30 cellular contexts compared by ENCODE assay signal in the genomic region with DNA sequence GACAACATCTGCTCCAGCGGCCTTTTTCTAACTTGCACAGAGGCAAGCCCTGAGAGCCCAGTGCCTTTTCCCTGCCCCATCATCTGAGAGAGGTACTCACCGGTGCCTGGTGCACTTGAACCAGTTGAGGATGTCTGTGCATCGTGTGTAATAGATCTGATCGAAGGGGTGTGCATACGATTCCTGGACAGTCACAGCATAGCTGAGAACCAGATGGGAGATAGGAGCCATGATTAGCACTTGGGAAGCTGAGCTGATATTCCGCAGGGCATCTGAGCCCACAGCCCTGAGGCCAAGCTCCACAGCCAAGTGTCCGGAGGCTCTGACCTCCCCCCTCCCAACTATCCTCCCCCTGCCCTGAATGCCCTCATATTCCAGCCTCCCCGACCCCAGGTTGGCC.
"Had no signal": no experiment of that assay in that cellular context is flagged by ENCODE, and none has a peak within 500 bp of the region (broad histone marks: within the 10 kb centered on the region; RNA-seq: fewer than 3 reads in every experiment).

No MANE protein-coding gene starts in this region.

- ATAC-seq: activated CD4-positive, CD25-positive, alpha-beta regulatory T cell treated with anti-CD3 and anti-CD28 coated beads, Interleukin-2, amount 50 U/mL, for 24 hours; activated CD8-positive, alpha-beta T cell treated with anti-CD3 and anti-CD28 coated beads for 36 hours; activated naive CD8-positive, alpha-beta T cell treated with anti-CD3 and anti-CD28 coated beads, Interleukin-2, amount 50 U/mL, for 24 hours; body of pancreas; effector memory CD8-positive, alpha-beta T cell; foreskin keratinocyte; gastrocnemius medialis; heart right ventricle had no signal

- DNase-seq: activated B cell treated with CpG ODN at 0.5 μM for 24 hours; activated CD4-positive, alpha-beta T cell treated with anti-CD3 and anti-CD28 coated beads for 48 hours; activated CD4-positive, alpha-beta T cell treated with anti-CD3 and anti-CD28 coated beads, Interleukin-2, amount 50 U/mL, for 1 hour; activated CD4-positive, alpha-beta T cell treated with anti-CD3 and anti-CD28 coated beads, Interleukin-2, amount 50 U/mL, for 48 hours; activated CD8-positive, alpha-beta memory T cell treated with anti-CD3 and anti-CD28 coated beads for 24 hours; activated CD8-positive, alpha-beta T cell treated with anti-CD3 and anti-CD28 coated beads for 36 hours; activated effector memory CD4-positive, alpha-beta T cell treated with anti-CD3 and anti-CD28 coated beads, Interleukin-2, amount 50 U/mL, for 16 hours; activated naive CD4-positive, alpha-beta T cell treated with anti-CD3 and anti-CD28 coated beads for 36 hours; activated naive CD8-positive, alpha-beta T cell treated with anti-CD3 and anti-CD28 coated beads for 36 hours; activated naive CD8-positive, alpha-beta T cell treated with anti-CD3 and anti-CD28 coated beads, Interleukin-2, amount 50 U/mL, for 24 hours; activated T-cell treated with anti-CD3 and anti-CD28 coated beads, Interleukin-2, amount 50 U/mL, for 1 hour; activated T-cell treated with anti-CD3 and anti-CD28 coated beads, Interleukin-2, amount 50 U/mL, for 48 hours; adrenal gland; amygdala; aorta; body of pancreas; cortex of kidney; dermis blood vessel endothelial cell; effector CD4-positive, alpha-beta T cell; effector memory CD8-positive, alpha-beta T cell; erythroblast; foreskin keratinocyte; gastrocnemius medialis; heart right ventricle; T-helper 2 cell had no signal

- H3K4me1 Mint-ChIP-seq: activated B cell treated with CpG ODN at 0.5 μM for 24 hours; activated naive CD4-positive, alpha-beta T cell treated with anti-CD3 and anti-CD28 coated beads, Interleukin-2, amount 50 U/mL, for 24 hours; activated naive CD8-positive, alpha-beta T cell treated with anti-CD3 and anti-CD28 coated beads for 36 hours; activated naive CD8-positive, alpha-beta T cell treated with anti-CD3 and anti-CD28 coated beads, Interleukin-2, amount 50 U/mL, for 24 hours had no signal

- H3K9me3 ChIP-seq: adrenal gland, body of pancreas, esophagus muscularis mucosa, gastrocnemius medialis, heart right ventricle had no signal

- H3K36me3 ChIP-seq: adrenal gland, esophagus muscularis mucosa, gastrocnemius medialis, heart right ventricle had no signal

- H3K4me3 ChIP-seq: adrenal gland, body of pancreas, esophagus muscularis mucosa, gastrocnemius medialis, heart right ventricle had no signal

- H3K4me1 ChIP-seq: adrenal gland, esophagus muscularis mucosa, foreskin keratinocyte, gastrocnemius medialis, heart right ventricle had no signal

- H3K27me3 Mint-ChIP-seq: activated naive CD4-positive, alpha-beta T cell treated with anti-CD3 and anti-CD28 coated beads, Interleukin-2, amount 50 U/mL, for 24 hours had no signal

- H3K27ac ChIP-seq: adrenal gland, body of pancreas, esophagus muscularis mucosa, foreskin keratinocyte, gastrocnemius medialis, heart right ventricle had no signal

- H3K27me3 ChIP-seq: body of pancreas had no signal

- H3K9me3 Mint-ChIP-seq: activated B cell treated with CpG ODN at 0.5 μM for 24 hours; activated CD8-positive, alpha-beta T cell treated with anti-CD3 and anti-CD28 coated beads for 36 hours; activated naive CD4-positive, alpha-beta T cell treated with anti-CD3 and anti-CD28 coated beads for 36 hours; activated naive CD4-positive, alpha-beta T cell treated with anti-CD3 and anti-CD28 coated beads, Interleukin-2, amount 50 U/mL, for 24 hours; activated naive CD8-positive, alpha-beta T cell treated with anti-CD3 and anti-CD28 coated beads for 36 hours; activated naive CD8-positive, alpha-beta T cell treated with anti-CD3 and anti-CD28 coated beads, Interleukin-2, amount 50 U/mL, for 24 hours; activated T-helper 1 cell treated with anti-CD3 and anti-CD28 coated beads, Interleukin-12 subunit alpha, Interleukin-12 subunit beta, Interleukin-2, Interleukin-4 antibody, amounts not matched to agents 30 ng/mL and 10 ng/mL and 1 ng/mL, durations not matched to agents 14 hours and 24 hours and 36 hours; activated T-helper 2 cell treated with anti-CD3 and anti-CD28 coated beads, Interferon-gamma antibody, Interleukin-2, Interleukin-4, amounts not matched to agents 10 μg/mL and 5 μg/mL and 100 μg/mL, durations not matched to agents 14 hours and 24 hours and 36 hours; effector memory CD8-positive, alpha-beta T cell had no signal

- H3K36me3 Mint-ChIP-seq: activated naive CD4-positive, alpha-beta T cell treated with anti-CD3 and anti-CD28 coated beads, Interleukin-2, amount 50 U/mL, for 24 hours; activated naive CD8-positive, alpha-beta T cell treated with anti-CD3 and anti-CD28 coated beads for 36 hours had no signal

- H3K27ac Mint-ChIP-seq: activated B cell treated with CpG ODN at 0.5 μM for 24 hours; activated CD8-positive, alpha-beta T cell treated with anti-CD3 and anti-CD28 coated beads for 36 hours; activated naive CD4-positive, alpha-beta T cell treated with anti-CD3 and anti-CD28 coated beads for 36 hours; activated naive CD4-positive, alpha-beta T cell treated with anti-CD3 and anti-CD28 coated beads, Interleukin-2, amount 50 U/mL, for 24 hours; activated naive CD8-positive, alpha-beta T cell treated with anti-CD3 and anti-CD28 coated beads for 36 hours; activated naive CD8-positive, alpha-beta T cell treated with anti-CD3 and anti-CD28 coated beads, Interleukin-2, amount 50 U/mL, for 24 hours; activated T-helper 1 cell treated with anti-CD3 and anti-CD28 coated beads, Interleukin-12 subunit alpha, Interleukin-12 subunit beta, Interleukin-2, Interleukin-4 antibody, amounts not matched to agents 30 ng/mL and 10 ng/mL and 1 ng/mL, durations not matched to agents 14 hours and 24 hours and 36 hours; activated T-helper 2 cell treated with anti-CD3 and anti-CD28 coated beads, Interferon-gamma antibody, Interleukin-2, Interleukin-4, amounts not matched to agents 10 μg/mL and 5 μg/mL and 100 μg/mL, durations not matched to agents 14 hours and 24 hours and 36 hours; effector memory CD8-positive, alpha-beta T cell had no signal

- H3K4me3 Mint-ChIP-seq: activated B cell treated with CpG ODN at 0.5 μM for 24 hours; activated CD8-positive, alpha-beta T cell treated with anti-CD3 and anti-CD28 coated beads for 36 hours; activated naive CD4-positive, alpha-beta T cell treated with anti-CD3 and anti-CD28 coated beads for 36 hours; activated naive CD4-positive, alpha-beta T cell treated with anti-CD3 and anti-CD28 coated beads, Interleukin-2, amount 50 U/mL, for 24 hours; activated naive CD8-positive, alpha-beta T cell treated with anti-CD3 and anti-CD28 coated beads for 36 hours; activated naive CD8-positive, alpha-beta T cell treated with anti-CD3 and anti-CD28 coated beads, Interleukin-2, amount 50 U/mL, for 24 hours; activated T-helper 1 cell treated with anti-CD3 and anti-CD28 coated beads, Interleukin-12 subunit alpha, Interleukin-12 subunit beta, Interleukin-2, Interleukin-4 antibody, amounts not matched to agents 30 ng/mL and 10 ng/mL and 1 ng/mL, durations not matched to agents 14 hours and 24 hours and 36 hours; effector memory CD8-positive, alpha-beta T cell had no signal
